8 cellular contexts compared by ENCODE assay signal in genomic region chr16:50065624-50066481, GRCh38. TPM values are rescaled to one million over a fixed set of nuclear protein-coding genes. Genes with fewer than 3 reads are reported as not detected.
DNase-seq lines count a peak whose midpoint lies in the region; ATAC-seq and TF ChIP-seq lines count a peak whose summit lies in the region.

A gene with protein sequence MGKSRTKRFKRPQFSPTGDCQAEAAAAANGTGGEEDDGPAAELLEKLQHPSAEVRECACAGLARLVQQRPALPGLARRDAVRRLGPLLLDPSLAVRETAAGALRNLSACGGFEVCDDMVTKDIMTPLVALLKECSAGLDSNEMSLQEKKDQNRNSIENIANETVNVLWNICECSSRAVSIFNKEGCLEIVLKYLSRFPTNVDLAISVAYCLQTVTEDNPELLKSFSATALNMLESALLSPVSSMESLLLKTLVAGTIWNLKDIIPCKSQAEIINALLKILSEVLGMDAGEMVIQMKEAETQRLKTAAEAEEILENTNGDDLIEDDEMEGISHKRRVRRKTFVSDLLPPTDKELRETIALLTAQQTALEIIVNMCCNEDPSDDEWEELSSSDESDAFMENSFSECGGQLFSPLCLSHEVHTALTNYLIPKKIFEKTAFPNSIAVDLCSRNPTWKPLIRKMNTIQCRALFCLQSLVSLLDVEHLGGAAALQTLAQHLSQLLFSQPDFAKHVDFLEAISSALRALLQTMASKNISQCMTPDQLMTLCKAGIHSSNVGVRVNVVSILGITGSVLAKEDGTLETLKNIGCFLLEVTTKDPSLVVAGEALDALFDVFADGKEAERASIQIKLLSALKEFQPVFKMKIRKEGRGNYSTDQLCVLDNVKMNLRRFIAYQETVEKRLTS (plus strand): TSS chr16:50065970. CDS start chr16:50066132, 162 bp downstream.

- H2AFZ ChIP-seq in Karpas-422 (ENCODE audit: low read length) (peak within 1 kb of the TSS; percentile 94; the same call in 1 of the 2 replicates), fibroblast of lung (ENCODE audit: low read length) (peak within 1 kb of the TSS; percentile 100)

- peak within 1 kb of the TSS; percentile 55 to 96 (median 93) for H3K27ac Mint-ChIP-seq in naive thymus-derived CD4-positive, alpha-beta T cell
- peak within 1 kb of the TSS; percentile 93 for H3K27ac Mint-ChIP-seq in stimulated activated memory B cell treated with anti-CD40 and anti-IgM and Interleukin-4, amounts not matched to agents 10 μg/mL and 1 μg/mL and 100 μg/mL, for 72 hours

- H3K4me3 ChIP-seq in Karpas-422 (ENCODE audit: low read length) (peak within 1 kb of the TSS; percentile 99), fibroblast of lung (replicated peaks in 1 of 4; ENCODE audit: control extremely low read depth in 1 of 4, insufficient read depth in 1 of 4, low read depth in 3 of 4, low read length in 4 of 4) (peak within 1 kb of the TSS; percentile 74 to 99 (median 90))
- H3K4me3 ChIP-seq in naive thymus-derived CD4-positive, alpha-beta T cell (ENCODE audit: low read length) = peak within 1 kb of the TSS; percentile 91

- no peak for TF ChIP-seq CTCF in fibroblast of lung (conservative IDR thresholded peaks at IDR 0.05 in 1 of 2, IDR thresholded peaks at IDR 0.05 in 1 of 2; ENCODE audit: low read depth in 1 of 2, low read length in 2 of 2)

- H3K4me1 ChIP-seq in Karpas-422 (ENCODE audit: low read length) (peaks cover 32% of the 10 kb centered on the region), fibroblast of lung (ENCODE audit: control insufficient read depth, extremely low read depth, insufficient read depth, low read length) (peaks cover 16% of the 10 kb centered on the region)
- peaks cover 17 to 18% of the 10 kb centered on the region in 2 donors for H3K4me1 ChIP-seq in naive thymus-derived CD4-positive, alpha-beta T cell (ENCODE audit: control insufficient read depth in 2 of 2, insufficient read depth in 2 of 2, low read length in 2 of 2)

- H3K36me3 Mint-ChIP-seq in naive thymus-derived CD4-positive, alpha-beta T cell = peaks cover 0 to 16% (median 11%) of the 10 kb centered on the region in 5 donors
- peaks cover 15% of the 10 kb centered on the region for H3K36me3 Mint-ChIP-seq in stimulated activated memory B cell treated with anti-CD40 and anti-IgM and Interleukin-4, amounts not matched to agents 10 μg/mL and 1 μg/mL and 100 μg/mL, for 72 hours

- peaks cover 19% of the 10 kb centered on the region for H3K36me3 ChIP-seq in Karpas-422 (ENCODE audit: insufficient read depth, low read length)
- no peaks in the 10 kb centered on the region for H3K36me3 ChIP-seq in fibroblast of lung (ENCODE audit: control insufficient read depth, insufficient read depth, low read length)
- H3K36me3 ChIP-seq in naive thymus-derived CD4-positive, alpha-beta T cell (ENCODE audit: control insufficient read depth in 2 of 3, insufficient read depth in 3 of 3, low read length in 3 of 3) = peaks cover 0 to 21% (median 3%) of the 10 kb centered on the region in 3 experiments

- peak; percentile 80 for ATAC-seq in GM21825 (IDR thresholded peaks at IDR 0.05; ENCODE audit: unreplicated experiment)
- peak; percentile 93 for ATAC-seq in naive thymus-derived CD4-positive, alpha-beta T cell
- ATAC-seq in stimulated activated memory B cell treated with anti-CD40 and anti-IgM and Interleukin-4, amounts not matched to agents 10 μg/mL and 1 μg/mL and 100 μg/mL, for 72 hours = peak; percentile 94

- H3K9me2 ChIP-seq in Karpas-422 (replicated peaks; ENCODE audit: insufficient read depth, low read length) = no peaks in the 10 kb centered on the region

- H3K27ac ChIP-seq in Karpas-422 (ENCODE audit: low read length) (peak within 1 kb of the TSS; percentile 77), fibroblast of lung (ENCODE audit: insufficient read depth, low read length) (peak within 1 kb of the TSS; percentile 96)
- peak within 1 kb of the TSS; percentile 81 for H3K27ac ChIP-seq in naive thymus-derived CD4-positive, alpha-beta T cell (ENCODE audit: low read depth, low read length)

- DNase-seq in DMS79 treated with DMSO at 0.1 percent for 48 hours (lab: John Stamatoyannopoulos, UW) = peak; percentile 42
- peak; percentile 97 for DNase-seq in Karpas-422
- peak; percentile 90 for DNase-seq in RKO (ENCODE audit: low spot score)
- peak; percentile 90 for DNase-seq in activated T-helper 1 cell treated with Interleukin-2 at 50 U/mL for 16 hours (ENCODE audit: low read depth)
- DNase-seq in fibroblast of lung (ENCODE audit: low read depth in 2 of 2) = peak; percentile 85 to 94
- DNase-seq in naive thymus-derived CD4-positive, alpha-beta T cell = peak; percentile 86 to 96 (median 90)

- H3K9me3 ChIP-seq in Karpas-422 (ENCODE audit: low read length) (no peaks in the 10 kb centered on the region), fibroblast of lung (ENCODE audit: control insufficient read depth, insufficient read depth, low read depth, low read length) (no peaks in the 10 kb centered on the region)
- H3K9me3 ChIP-seq in naive thymus-derived CD4-positive, alpha-beta T cell (ENCODE audit: control insufficient read depth in 2 of 3, low read length in 3 of 3) = no peaks in the 10 kb centered on the region

- POLR2A ChIA-PET in naive thymus-derived CD4-positive, alpha-beta T cell (lab: Charles Lee) = interaction anchor here (0.5 to 2.5 kb wide), 10 partner anchors 40 to 407 kb away, joined by 3 to 16 read pairs (median 3); partner anchors contain the start of gene CNEP1R1

- peaks cover 5% of the 10 kb centered on the region; the same call in 1 of the 2 replicates for H4K20me1 ChIP-seq in Karpas-422 (ENCODE audit: insufficient read depth, low read depth, low read length)
- no peaks in the 10 kb centered on the region for H4K20me1 ChIP-seq in fibroblast of lung (ENCODE audit: control insufficient read depth, extremely low read depth, insufficient read depth, low read length)

- H3K27me3 ChIP-seq in Karpas-422 (ENCODE audit: low read length) = no peaks in the 10 kb centered on the region
- H3K27me3 ChIP-seq in fibroblast of lung (ENCODE audit: control insufficient read depth, insufficient read depth, low read length) = no peaks in the 10 kb centered on the region
- no peaks in the 10 kb centered on the region for H3K27me3 ChIP-seq in naive thymus-derived CD4-positive, alpha-beta T cell (ENCODE audit: control insufficient read depth in 2 of 2, insufficient read depth in 2 of 2, low read length in 2 of 2)

- H3K79me2 ChIP-seq in Karpas-422 (ENCODE audit: low read length) (peaks cover 41% of the 10 kb centered on the region), fibroblast of lung (ENCODE audit: control insufficient read depth, insufficient read depth, low read length) (peaks cover 32% of the 10 kb centered on the region)

- no peaks in the 10 kb centered on the region for H3K27me3 Mint-ChIP-seq in naive thymus-derived CD4-positive, alpha-beta T cell
- H3K27me3 Mint-ChIP-seq in stimulated activated memory B cell treated with anti-CD40 and anti-IgM and Interleukin-4, amounts not matched to agents 10 μg/mL and 1 μg/mL and 100 μg/mL, for 72 hours = no peaks in the 10 kb centered on the region

- peaks cover 34 to 49% (median 44%) of the 10 kb centered on the region in 7 donors for H3K4me1 Mint-ChIP-seq in naive thymus-derived CD4-positive, alpha-beta T cell
- H3K4me1 Mint-ChIP-seq in stimulated activated memory B cell treated with anti-CD40 and anti-IgM and Interleukin-4, amounts not matched to agents 10 μg/mL and 1 μg/mL and 100 μg/mL, for 72 hours = peaks cover 23% of the 10 kb centered on the region

- H3K9me3 Mint-ChIP-seq in naive thymus-derived CD4-positive, alpha-beta T cell = peaks cover 0 to 1% (median 0%) of the 10 kb centered on the region in 11 donors
- no peaks in the 10 kb centered on the region for H3K9me3 Mint-ChIP-seq in stimulated activated memory B cell treated with anti-CD40 and anti-IgM and Interleukin-4, amounts not matched to agents 10 μg/mL and 1 μg/mL and 100 μg/mL, for 72 hours

- peak within 1 kb of the TSS; percentile 95 for H3K9ac ChIP-seq in Karpas-422 (ENCODE audit: low read length)
- peak within 1 kb of the TSS; percentile 97 for H3K9ac ChIP-seq in fibroblast of lung (ENCODE audit: insufficient read depth, low read length)

- CTCF ChIA-PET in naive thymus-derived CD4-positive, alpha-beta T cell (lab: Charles Lee) = interaction anchor here (0.6 to 4.7 kb wide), 6 partner anchors 26 to 770 kb away, joined by 3 to 38 read pairs (median 4); no protein-coding TSS in a partner anchor

- intact Hi-C loops in naive thymus-derived CD4-positive, alpha-beta T cell (cut with micrococcal nuclease) = loop anchor here (1.0 to 5.0 kb wide), 12 partner anchors 41 to 681 kb away; partner anchors contain the start of genes ADCY7 (in 2 of the 2), CNEP1R1 (in 2 of the 2), BRD7 (in 1 of the 2) and NKD1 (in 1 of the 2)

- H3K4me2 ChIP-seq in Karpas-422 (ENCODE audit: low read depth, low read length, poor library complexity, severe bottlenecking) (peak within 1 kb of the TSS; percentile 97), fibroblast of lung (ENCODE audit: extremely low read depth, insufficient read depth, low read length) (peak within 1 kb of the TSS; percentile 100)

- H3K4me3 Mint-ChIP-seq in naive thymus-derived CD4-positive, alpha-beta T cell = peak within 1 kb of the TSS; percentile 80 to 97 (median 92)
- peak within 1 kb of the TSS; percentile 92 for H3K4me3 Mint-ChIP-seq in stimulated activated memory B cell treated with anti-CD40 and anti-IgM and Interleukin-4, amounts not matched to agents 10 μg/mL and 1 μg/mL and 100 μg/mL, for 72 hours

RNA-seq across cellular contexts. Expression of the gene that starts here (rescaled TPM):
- 22.1 and 24.4 TPM in 2 replicates for total RNA-seq in Karpas-422 (2014; rRNA removed; shearing (Covaris generic); ENCODE audit: low replicate concordance)
- total RNA-seq in fibroblast of lung = 23.9 and 26.7 TPM in 2 replicates
- 14.7 and 15.0 TPM in 2 replicates for polyA plus RNA-seq in fibroblast of lung
- polyA plus RNA-seq in fibroblast of lung (2012) = 10.9 and 12.3 TPM in 2 replicates
- 6.3 and 18.0 TPM in 2 replicates for polyA minus RNA-seq in fibroblast of lung (ENCODE audit: low replicate concordance)
- 10 to 100 TPM; 12.5 to 27.5 (median 23.5) TPM for total RNA-seq in naive thymus-derived CD4-positive, alpha-beta T cell
- 10 to 100 TPM in 1 of 2 donors, 1 to 10 TPM in 1; 5.7 to 10.3 TPM for polyA plus RNA-seq in naive thymus-derived CD4-positive, alpha-beta T cell

Comparison
In these comparisons a context has a peak if more than half of its experiments do, and no peak if none do; other contexts are left out.
1. Peak in every context shown above with its lines: DNase-seq, ATAC-seq, H3K4me3 ChIP-seq and H3K27ac ChIP-seq.
2. DNase-seq: peak in every context shown above with its lines; median percentile 97 in Karpas-422; 90 in RKO; 90 in activated T-helper 1 cell treated with Interleukin-2 at 50 U/mL for 16 hours; 90 in naive thymus-derived CD4-positive, alpha-beta T cell; 90 in fibroblast of lung; 42 in DMS79 treated with DMSO at 0.1 percent for 48 hours.